8 cellular contexts compared by ENCODE assay signal in the genomic region with DNA sequence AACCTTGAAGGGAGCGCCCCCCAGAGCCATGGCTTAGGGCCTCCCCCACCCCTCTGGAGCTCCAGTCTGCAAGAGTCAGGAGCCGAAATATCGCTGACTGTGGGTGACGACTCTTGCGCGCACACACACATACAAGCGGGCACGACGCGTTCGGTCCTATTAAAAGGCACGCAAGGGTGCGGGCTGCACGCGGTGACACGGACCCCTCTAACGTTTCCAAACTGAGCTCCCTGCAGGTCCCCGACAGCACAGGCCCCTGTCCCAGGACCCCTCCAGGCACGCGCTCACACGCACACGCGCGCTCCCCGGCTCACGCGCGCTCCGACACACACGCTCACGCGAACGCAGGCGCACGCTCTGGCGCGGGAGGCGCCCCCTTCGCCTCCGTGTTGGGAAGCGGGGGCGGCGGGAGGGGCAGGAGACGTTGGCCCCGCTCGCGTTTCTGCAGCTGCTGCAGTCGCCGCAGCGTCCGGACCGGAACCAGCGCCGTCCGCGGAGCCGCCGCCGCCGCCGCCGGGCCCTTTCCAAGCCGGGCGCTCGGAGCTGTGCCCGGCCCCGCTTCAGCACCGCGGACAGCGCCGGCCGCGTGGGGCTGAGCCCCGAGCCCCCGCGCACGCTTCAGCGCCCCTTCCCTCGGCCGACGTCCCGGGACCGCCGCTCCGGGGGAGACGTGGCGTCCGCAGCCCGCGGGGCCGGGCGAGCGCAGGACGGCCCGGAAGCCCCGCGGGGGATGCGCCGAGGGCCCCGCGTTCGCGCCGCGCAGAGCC.
DNase-seq lines count a peak whose midpoint lies in the region; ATAC-seq lines count a peak whose summit lies in the region.

TSS of gene GRIN1 (plus strand) at position 454 of the 767 bp plus-strand sequence. CDS start 333 bp downstream, outside the sequence.

- DNase-seq in activated effector memory CD4-positive, alpha-beta T cell treated with anti-CD3 and anti-CD28 coated beads, Interleukin-2, amount 50 U/mL, for 16 hours = peak; percentile 73
- no peak for DNase-seq in activated effector memory CD4-positive, alpha-beta T cell treated with Interleukin-2 at 50 U/mL for 16 hours
- peak; percentile 33 for DNase-seq in activated naive CD8-positive, alpha-beta T cell treated with anti-CD3 and anti-CD28 coated beads, Interleukin-2, amount 50 U/mL, for 24 hours
- DNase-seq in superior temporal gyrus (ENCODE audit: extremely low spot score) = peak; percentile 35
- no peak for DNase-seq in NCI-H2081 (lab: John Stamatoyannopoulos, UW)
- no peak for DNase-seq in SIG-M5 (lab: John Stamatoyannopoulos, UW)

- H3K4me3 Mint-ChIP-seq in activated naive CD8-positive, alpha-beta T cell treated with anti-CD3 and anti-CD28 coated beads, Interleukin-2, amount 50 U/mL, for 24 hours = no peak within 1 kb of the TSS

- H3K27ac Mint-ChIP-seq in activated naive CD8-positive, alpha-beta T cell treated with anti-CD3 and anti-CD28 coated beads, Interleukin-2, amount 50 U/mL, for 24 hours = no peak within 1 kb of the TSS

- ATAC-seq in activated naive CD8-positive, alpha-beta T cell treated with anti-CD3 and anti-CD28 coated beads, Interleukin-2, amount 50 U/mL, for 24 hours = peak; percentile 18
- ATAC-seq in HG02970 (IDR thresholded peaks at IDR 0.05; ENCODE audit: low FRiP score, unreplicated experiment) = no peak

- no peaks in the 10 kb centered on the region for H3K36me3 Mint-ChIP-seq in activated naive CD8-positive, alpha-beta T cell treated with anti-CD3 and anti-CD28 coated beads, Interleukin-2, amount 50 U/mL, for 24 hours (ENCODE audit: low read depth)

- peaks cover 5% of the 10 kb centered on the region for H3K9me3 ChIP-seq in iPS-18c (ENCODE audit: control insufficient read depth, insufficient read depth, low read length)

- peak within 1 kb of the TSS; percentile 24; the same call in 1 of the 2 replicates for H3K4me3 ChIP-seq in iPS-18c (ENCODE audit: insufficient read depth, low read depth, low read length)

- peaks cover 66% of the 10 kb centered on the region for H3K27me3 Mint-ChIP-seq in activated naive CD8-positive, alpha-beta T cell treated with anti-CD3 and anti-CD28 coated beads, Interleukin-2, amount 50 U/mL, for 24 hours

- peaks cover 5% of the 10 kb centered on the region for H3K4me1 Mint-ChIP-seq in activated naive CD8-positive, alpha-beta T cell treated with anti-CD3 and anti-CD28 coated beads, Interleukin-2, amount 50 U/mL, for 24 hours

- no peaks in the 10 kb centered on the region for H3K9me3 Mint-ChIP-seq in activated naive CD8-positive, alpha-beta T cell treated with anti-CD3 and anti-CD28 coated beads, Interleukin-2, amount 50 U/mL, for 24 hours

Comparison
In these comparisons a context has a peak if more than half of its experiments do, and no peak if none do; other contexts are left out.
1. DNase-seq: peak in activated effector memory CD4-positive, alpha-beta T cell treated with anti-CD3 and anti-CD28 coated beads, Interleukin-2, amount 50 U/mL, for 16 hours (single experiment), activated naive CD8-positive, alpha-beta T cell treated with anti-CD3 and anti-CD28 coated beads, Interleukin-2, amount 50 U/mL, for 24 hours (single experiment) and superior temporal gyrus (single experiment); none in activated effector memory CD4-positive, alpha-beta T cell treated with Interleukin-2 at 50 U/mL for 16 hours (single experiment), NCI-H2081 (0 of 2) and SIG-M5 (single experiment).